ENCODE assay signal across 1 cellular context in the genomic region with DNA sequence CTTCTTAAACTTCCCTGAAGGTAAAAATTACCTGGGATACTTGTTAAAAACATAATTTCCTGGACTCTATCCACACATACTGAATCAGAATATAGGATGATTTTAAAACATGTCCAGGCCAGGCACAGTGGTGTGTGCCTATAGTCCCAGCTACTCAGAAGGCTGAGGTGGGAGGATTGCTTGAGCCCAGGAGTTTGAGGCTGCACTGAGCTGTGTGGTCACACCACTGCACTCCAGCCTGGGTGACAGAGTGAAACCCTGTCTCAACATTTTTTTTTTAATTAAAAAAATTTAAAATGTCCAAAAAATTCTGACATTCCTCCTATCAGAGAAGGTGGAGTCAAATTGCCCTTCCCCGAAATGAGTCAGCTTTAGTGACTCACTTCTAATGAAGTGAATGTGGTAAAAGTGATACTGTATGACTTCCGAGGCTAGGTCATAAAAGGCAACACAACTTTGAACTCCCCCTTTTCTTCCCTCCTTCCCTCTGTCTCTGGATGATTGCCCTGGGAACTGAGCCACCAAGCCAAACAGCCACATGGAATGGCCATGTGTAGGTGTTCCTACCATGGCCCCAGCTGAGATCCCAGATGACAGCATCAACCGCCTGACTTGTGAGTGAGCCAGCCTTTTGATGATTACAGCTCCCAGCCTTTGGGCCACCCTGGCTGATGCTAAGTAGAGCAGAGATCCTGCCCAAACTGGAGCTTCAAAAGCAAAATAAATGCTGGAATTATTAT.
TF ChIP-seq lines count a peak whose summit lies in the region.

No MANE protein-coding gene starts in this region.

TF ChIP-seq in K562, 482 proteins besides CTCF, POLR2A, EP300 and RAD21 (continued from another document and continues in another):
- TF ChIP-seq, protein P1, sequence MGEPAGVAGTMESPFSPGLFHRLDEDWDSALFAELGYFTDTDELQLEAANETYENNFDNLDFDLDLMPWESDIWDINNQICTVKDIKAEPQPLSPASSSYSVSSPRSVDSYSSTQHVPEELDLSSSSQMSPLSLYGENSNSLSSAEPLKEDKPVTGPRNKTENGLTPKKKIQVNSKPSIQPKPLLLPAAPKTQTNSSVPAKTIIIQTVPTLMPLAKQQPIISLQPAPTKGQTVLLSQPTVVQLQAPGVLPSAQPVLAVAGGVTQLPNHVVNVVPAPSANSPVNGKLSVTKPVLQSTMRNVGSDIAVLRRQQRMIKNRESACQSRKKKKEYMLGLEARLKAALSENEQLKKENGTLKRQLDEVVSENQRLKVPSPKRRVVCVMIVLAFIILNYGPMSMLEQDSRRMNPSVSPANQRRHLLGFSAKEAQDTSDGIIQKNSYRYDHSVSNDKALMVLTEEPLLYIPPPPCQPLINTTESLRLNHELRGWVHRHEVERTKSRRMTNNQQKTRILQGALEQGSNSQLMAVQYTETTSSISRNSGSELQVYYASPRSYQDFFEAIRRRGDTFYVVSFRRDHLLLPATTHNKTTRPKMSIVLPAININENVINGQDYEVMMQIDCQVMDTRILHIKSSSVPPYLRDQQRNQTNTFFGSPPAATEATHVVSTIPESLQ (CRISPR knock-in tag; IDR thresholded peaks at IDR 0.05): no peak
- TF ChIP-seq, protein P2, sequence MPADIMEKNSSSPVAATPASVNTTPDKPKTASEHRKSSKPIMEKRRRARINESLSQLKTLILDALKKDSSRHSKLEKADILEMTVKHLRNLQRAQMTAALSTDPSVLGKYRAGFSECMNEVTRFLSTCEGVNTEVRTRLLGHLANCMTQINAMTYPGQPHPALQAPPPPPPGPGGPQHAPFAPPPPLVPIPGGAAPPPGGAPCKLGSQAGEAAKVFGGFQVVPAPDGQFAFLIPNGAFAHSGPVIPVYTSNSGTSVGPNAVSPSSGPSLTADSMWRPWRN (IDR thresholded peaks at IDR 0.05; ENCODE audit: low read depth): no peak
- TF ChIP-seq, protein P3, sequence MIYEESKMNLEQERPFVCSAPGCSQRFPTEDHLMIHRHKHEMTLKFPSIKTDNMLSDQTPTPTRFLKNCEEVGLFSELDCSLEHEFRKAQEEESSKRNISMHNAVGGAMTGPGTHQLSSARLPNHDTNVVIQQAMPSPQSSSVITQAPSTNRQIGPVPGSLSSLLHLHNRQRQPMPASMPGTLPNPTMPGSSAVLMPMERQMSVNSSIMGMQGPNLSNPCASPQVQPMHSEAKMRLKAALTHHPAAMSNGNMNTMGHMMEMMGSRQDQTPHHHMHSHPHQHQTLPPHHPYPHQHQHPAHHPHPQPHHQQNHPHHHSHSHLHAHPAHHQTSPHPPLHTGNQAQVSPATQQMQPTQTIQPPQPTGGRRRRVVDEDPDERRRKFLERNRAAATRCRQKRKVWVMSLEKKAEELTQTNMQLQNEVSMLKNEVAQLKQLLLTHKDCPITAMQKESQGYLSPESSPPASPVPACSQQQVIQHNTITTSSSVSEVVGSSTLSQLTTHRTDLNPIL (CRISPR knock-in tag; IDR thresholded peaks at IDR 0.05): no peak
- no peak for TF ChIP-seq XRCC4 (IDR thresholded peaks at IDR 0.05; ENCODE audit: extremely low read depth, insufficient read depth, insufficient read length)
- peak; percentile 48; the same call in 1 of the 2 replicates for TF ChIP-seq MAFK (IDR thresholded peaks at IDR 0.05; ENCODE audit: low read length)
- TF ChIP-seq, protein P4, sequence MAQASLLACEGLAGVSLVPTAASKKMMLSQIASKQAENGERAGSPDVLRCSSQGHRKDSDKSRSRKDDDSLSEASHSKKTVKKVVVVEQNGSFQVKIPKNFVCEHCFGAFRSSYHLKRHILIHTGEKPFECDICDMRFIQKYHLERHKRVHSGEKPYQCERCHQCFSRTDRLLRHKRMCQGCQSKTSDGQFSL (CRISPR knock-in tag; IDR thresholded peaks at IDR 0.05): no peak
- TF ChIP-seq, protein P4 (tag; IDR thresholded peaks at IDR 0.05): no peak
- TF ChIP-seq ZC3H11A (IDR thresholded peaks at IDR 0.05; ENCODE audit: low read depth, low read length): no peak
- TF ChIP-seq, protein P5, sequence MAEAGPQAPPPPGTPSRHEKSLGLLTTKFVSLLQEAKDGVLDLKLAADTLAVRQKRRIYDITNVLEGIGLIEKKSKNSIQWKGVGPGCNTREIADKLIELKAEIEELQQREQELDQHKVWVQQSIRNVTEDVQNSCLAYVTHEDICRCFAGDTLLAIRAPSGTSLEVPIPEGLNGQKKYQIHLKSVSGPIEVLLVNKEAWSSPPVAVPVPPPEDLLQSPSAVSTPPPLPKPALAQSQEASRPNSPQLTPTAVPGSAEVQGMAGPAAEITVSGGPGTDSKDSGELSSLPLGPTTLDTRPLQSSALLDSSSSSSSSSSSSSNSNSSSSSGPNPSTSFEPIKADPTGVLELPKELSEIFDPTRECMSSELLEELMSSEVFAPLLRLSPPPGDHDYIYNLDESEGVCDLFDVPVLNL (CRISPR knock-in tag; IDR thresholded peaks at IDR 0.05; ENCODE audit: low read depth): no peak
- TF ChIP-seq ZNF695 (CRISPR knock-in tag; IDR thresholded peaks at IDR 0.05): no peak
- TF ChIP-seq ESRRA (IDR thresholded peaks at IDR 0.05; ENCODE audit: borderline replicate concordance, low read depth): peak; percentile 37; the same call in 1 of the 2 replicates
- no peak for TF ChIP-seq BDP1 (IDR thresholded peaks at IDR 0.05; ENCODE audit: insufficient read depth, insufficient read length)
- TF ChIP-seq, protein P6, sequence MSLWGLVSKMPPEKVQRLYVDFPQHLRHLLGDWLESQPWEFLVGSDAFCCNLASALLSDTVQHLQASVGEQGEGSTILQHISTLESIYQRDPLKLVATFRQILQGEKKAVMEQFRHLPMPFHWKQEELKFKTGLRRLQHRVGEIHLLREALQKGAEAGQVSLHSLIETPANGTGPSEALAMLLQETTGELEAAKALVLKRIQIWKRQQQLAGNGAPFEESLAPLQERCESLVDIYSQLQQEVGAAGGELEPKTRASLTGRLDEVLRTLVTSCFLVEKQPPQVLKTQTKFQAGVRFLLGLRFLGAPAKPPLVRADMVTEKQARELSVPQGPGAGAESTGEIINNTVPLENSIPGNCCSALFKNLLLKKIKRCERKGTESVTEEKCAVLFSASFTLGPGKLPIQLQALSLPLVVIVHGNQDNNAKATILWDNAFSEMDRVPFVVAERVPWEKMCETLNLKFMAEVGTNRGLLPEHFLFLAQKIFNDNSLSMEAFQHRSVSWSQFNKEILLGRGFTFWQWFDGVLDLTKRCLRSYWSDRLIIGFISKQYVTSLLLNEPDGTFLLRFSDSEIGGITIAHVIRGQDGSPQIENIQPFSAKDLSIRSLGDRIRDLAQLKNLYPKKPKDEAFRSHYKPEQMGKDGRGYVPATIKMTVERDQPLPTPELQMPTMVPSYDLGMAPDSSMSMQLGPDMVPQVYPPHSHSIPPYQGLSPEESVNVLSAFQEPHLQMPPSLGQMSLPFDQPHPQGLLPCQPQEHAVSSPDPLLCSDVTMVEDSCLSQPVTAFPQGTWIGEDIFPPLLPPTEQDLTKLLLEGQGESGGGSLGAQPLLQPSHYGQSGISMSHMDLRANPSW (CRISPR knock-in tag; IDR thresholded peaks at IDR 0.05): no peak
- no peak for TF ChIP-seq EZH2 (IDR thresholded peaks at IDR 0.05; ENCODE audit: borderline replicate concordance, low read depth, low read length)
- no peak for TF ChIP-seq POU5F1 (IDR thresholded peaks at IDR 0.05; ENCODE audit: borderline replicate concordance, low read depth, low read length, partially characterized antibody)
- peak; percentile 97 for TF ChIP-seq SMARCE1 (IDR thresholded peaks at IDR 0.05)
- TF ChIP-seq PURB (CRISPR knock-in tag; IDR thresholded peaks at IDR 0.05; ENCODE audit: low read depth): no peak
- peak; percentile 60 for TF ChIP-seq TAL1 (IDR thresholded peaks at IDR 0.05)
- TF ChIP-seq STAT5B (CRISPR knock-in tag; IDR thresholded peaks at IDR 0.05): no peak
- TF ChIP-seq, protein P7, sequence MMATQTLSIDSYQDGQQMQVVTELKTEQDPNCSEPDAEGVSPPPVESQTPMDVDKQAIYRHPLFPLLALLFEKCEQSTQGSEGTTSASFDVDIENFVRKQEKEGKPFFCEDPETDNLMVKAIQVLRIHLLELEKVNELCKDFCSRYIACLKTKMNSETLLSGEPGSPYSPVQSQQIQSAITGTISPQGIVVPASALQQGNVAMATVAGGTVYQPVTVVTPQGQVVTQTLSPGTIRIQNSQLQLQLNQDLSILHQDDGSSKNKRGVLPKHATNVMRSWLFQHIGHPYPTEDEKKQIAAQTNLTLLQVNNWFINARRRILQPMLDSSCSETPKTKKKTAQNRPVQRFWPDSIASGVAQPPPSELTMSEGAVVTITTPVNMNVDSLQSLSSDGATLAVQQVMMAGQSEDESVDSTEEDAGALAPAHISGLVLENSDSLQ (IDR thresholded peaks at IDR 0.05): peak; percentile 57; the same call in 1 of the 2 replicates
- no peak for TF ChIP-seq ZFP36 (IDR thresholded peaks at IDR 0.05; ENCODE audit: low read depth, low read length, partially characterized antibody)
- TF ChIP-seq, protein P8, sequence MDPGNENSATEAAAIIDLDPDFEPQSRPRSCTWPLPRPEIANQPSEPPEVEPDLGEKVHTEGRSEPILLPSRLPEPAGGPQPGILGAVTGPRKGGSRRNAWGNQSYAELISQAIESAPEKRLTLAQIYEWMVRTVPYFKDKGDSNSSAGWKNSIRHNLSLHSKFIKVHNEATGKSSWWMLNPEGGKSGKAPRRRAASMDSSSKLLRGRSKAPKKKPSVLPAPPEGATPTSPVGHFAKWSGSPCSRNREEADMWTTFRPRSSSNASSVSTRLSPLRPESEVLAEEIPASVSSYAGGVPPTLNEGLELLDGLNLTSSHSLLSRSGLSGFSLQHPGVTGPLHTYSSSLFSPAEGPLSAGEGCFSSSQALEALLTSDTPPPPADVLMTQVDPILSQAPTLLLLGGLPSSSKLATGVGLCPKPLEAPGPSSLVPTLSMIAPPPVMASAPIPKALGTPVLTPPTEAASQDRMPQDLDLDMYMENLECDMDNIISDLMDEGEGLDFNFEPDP (CRISPR knock-in tag; IDR thresholded peaks at IDR 0.05): no peak
- no peak for TF ChIP-seq HNRNPH1 (optimal IDR thresholded peaks at IDR 0.05; ENCODE audit: low read depth, low read length)
- TF ChIP-seq CBX5 (IDR thresholded peaks at IDR 0.05; ENCODE audit: borderline replicate concordance, low read depth): no peak
- TF ChIP-seq, protein P9, sequence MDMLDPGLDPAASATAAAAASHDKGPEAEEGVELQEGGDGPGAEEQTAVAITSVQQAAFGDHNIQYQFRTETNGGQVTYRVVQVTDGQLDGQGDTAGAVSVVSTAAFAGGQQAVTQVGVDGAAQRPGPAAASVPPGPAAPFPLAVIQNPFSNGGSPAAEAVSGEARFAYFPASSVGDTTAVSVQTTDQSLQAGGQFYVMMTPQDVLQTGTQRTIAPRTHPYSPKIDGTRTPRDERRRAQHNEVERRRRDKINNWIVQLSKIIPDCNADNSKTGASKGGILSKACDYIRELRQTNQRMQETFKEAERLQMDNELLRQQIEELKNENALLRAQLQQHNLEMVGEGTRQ (CRISPR knock-in tag; IDR thresholded peaks at IDR 0.05): no peak
- TF ChIP-seq COPS2 (conservative IDR thresholded peaks at IDR 0.05): no peak
- no peak for TF ChIP-seq FIP1L1 (IDR thresholded peaks at IDR 0.05; ENCODE audit: low read depth, low read length, poor library complexity, severe bottlenecking)
- TF ChIP-seq ZNF79 (CRISPR knock-in tag; IDR thresholded peaks at IDR 0.05; ENCODE audit: low read depth): no peak
- TF ChIP-seq ZNF717 (CRISPR knock-in tag; IDR thresholded peaks at IDR 0.05): no peak
- no peak for TF ChIP-seq ZFP30 (CRISPR knock-in tag; IDR thresholded peaks at IDR 0.05; ENCODE audit: borderline replicate concordance)
- TF ChIP-seq, protein P10, sequence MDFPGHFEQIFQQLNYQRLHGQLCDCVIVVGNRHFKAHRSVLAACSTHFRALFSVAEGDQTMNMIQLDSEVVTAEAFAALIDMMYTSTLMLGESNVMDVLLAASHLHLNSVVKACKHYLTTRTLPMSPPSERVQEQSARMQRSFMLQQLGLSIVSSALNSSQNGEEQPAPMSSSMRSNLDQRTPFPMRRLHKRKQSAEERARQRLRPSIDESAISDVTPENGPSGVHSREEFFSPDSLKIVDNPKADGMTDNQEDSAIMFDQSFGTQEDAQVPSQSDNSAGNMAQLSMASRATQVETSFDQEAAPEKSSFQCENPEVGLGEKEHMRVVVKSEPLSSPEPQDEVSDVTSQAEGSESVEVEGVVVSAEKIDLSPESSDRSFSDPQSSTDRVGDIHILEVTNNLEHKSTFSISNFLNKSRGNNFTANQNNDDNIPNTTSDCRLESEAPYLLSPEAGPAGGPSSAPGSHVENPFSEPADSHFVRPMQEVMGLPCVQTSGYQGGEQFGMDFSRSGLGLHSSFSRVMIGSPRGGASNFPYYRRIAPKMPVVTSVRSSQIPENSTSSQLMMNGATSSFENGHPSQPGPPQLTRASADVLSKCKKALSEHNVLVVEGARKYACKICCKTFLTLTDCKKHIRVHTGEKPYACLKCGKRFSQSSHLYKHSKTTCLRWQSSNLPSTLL (IDR thresholded peaks at IDR 0.05): no peak
- no peak for TF ChIP-seq SIN3B (IDR thresholded peaks at IDR 0.05; ENCODE audit: low read depth)
- TF ChIP-seq ZBED1 (IDR thresholded peaks at IDR 0.05): no peak
- no peak for TF ChIP-seq ZNF780A (CRISPR knock-in tag; IDR thresholded peaks at IDR 0.05)
- no peak for TF ChIP-seq CHD2 (IDR thresholded peaks at IDR 0.05; ENCODE audit: low read depth, low read length)
- TF ChIP-seq ZNF232 (CRISPR knock-in tag; IDR thresholded peaks at IDR 0.05): no peak
- no peak for TF ChIP-seq PCBP1 (IDR thresholded peaks at IDR 0.05; ENCODE audit: low read depth, low read length, poor library complexity, severe bottlenecking)
- TF ChIP-seq ELF4 (CRISPR knock-in tag; IDR thresholded peaks at IDR 0.05): no peak
- no peak for TF ChIP-seq SRSF9 (IDR thresholded peaks at IDR 0.05; ENCODE audit: borderline replicate concordance, low read depth, low read length)
- TF ChIP-seq, protein P11, sequence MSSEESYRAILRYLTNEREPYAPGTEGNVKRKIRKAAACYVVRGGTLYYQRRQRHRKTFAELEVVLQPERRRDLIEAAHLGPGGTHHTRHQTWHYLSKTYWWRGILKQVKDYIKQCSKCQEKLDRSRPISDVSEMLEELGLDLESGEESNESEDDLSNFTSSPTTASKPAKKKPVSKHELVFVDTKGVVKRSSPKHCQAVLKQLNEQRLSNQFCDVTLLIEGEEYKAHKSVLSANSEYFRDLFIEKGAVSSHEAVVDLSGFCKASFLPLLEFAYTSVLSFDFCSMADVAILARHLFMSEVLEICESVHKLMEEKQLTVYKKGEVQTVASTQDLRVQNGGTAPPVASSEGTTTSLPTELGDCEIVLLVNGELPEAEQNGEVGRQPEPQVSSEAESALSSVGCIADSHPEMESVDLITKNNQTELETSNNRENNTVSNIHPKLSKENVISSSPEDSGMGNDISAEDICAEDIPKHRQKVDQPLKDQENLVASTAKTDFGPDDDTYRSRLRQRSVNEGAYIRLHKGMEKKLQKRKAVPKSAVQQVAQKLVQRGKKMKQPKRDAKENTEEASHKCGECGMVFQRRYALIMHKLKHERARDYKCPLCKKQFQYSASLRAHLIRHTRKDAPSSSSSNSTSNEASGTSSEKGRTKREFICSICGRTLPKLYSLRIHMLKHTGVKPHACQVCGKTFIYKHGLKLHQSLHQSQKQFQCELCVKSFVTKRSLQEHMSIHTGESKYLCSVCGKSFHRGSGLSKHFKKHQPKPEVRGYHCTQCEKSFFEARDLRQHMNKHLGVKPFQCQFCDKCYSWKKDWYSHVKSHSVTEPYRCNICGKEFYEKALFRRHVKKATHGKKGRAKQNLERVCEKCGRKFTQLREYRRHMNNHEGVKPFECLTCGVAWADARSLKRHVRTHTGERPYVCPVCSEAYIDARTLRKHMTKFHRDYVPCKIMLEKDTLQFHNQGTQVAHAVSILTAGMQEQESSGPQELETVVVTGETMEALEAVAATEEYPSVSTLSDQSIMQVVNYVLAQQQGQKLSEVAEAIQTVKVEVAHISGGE (CRISPR knock-in tag; IDR thresholded peaks at IDR 0.05): no peak
- TF ChIP-seq SNRNP70 (optimal IDR thresholded peaks at IDR 0.05; ENCODE audit: low read depth, low read length): no peak
